ENCODE assay signal across 17 cellular contexts in genomic region chr5:39171647-39172046, GRCh38. TPM values are rescaled to one million over a fixed set of nuclear protein-coding genes. Genes with fewer than 3 reads are reported as not detected.
DNase-seq lines count a peak whose midpoint lies in the region; ATAC-seq lines count a peak whose summit lies in the region.
"Had no signal": no experiment of that assay in that cellular context is flagged by ENCODE, and none has a peak within 500 bp of the region (broad histone marks: within the 10 kb centered on the region; RNA-seq: fewer than 3 reads in every experiment).

No MANE protein-coding gene starts in this region.

- no peaks in the 10 kb centered on the region for H3K9me3 Mint-ChIP-seq in activated T-cell treated with anti-CD3 and anti-CD28 coated beads, Interleukin-2, amount 50 U/mL, for 72 hours
- peaks cover 8% of the 10 kb centered on the region for H3K9me3 Mint-ChIP-seq in activated T-cell treated with anti-CD3 and anti-CD28 coated beads, Interleukin-2, amount 50 U/mL, for 4 hours
- H3K9me3 Mint-ChIP-seq in T-cell, result peaks cover 0 to 9% (median 0%) of the 10 kb centered on the region in 3 donors
- H3K9me3 Mint-ChIP-seq in central memory CD8-positive, alpha-beta T cell, result no peaks in the 10 kb centered on the region
- peaks cover 6% of the 10 kb centered on the region for H3K9me3 Mint-ChIP-seq in stimulated activated effector memory CD8-positive, alpha-beta T cell treated with anti-CD3 and anti-CD28 coated beads, Interleukin-12 subunit alpha, Interleukin-12 subunit beta, amount 100 ng/mL, for 72 hours

- H3K27ac Mint-ChIP-seq in activated T-cell treated with anti-CD3 and anti-CD28 coated beads, Interleukin-2, amount 50 U/mL, for 72 hours, result peak overlapping the region; percentile 47
- H3K27ac Mint-ChIP-seq in T-cell, result peak overlapping the region; percentile 97 to 98
- H3K27ac Mint-ChIP-seq in central memory CD8-positive, alpha-beta T cell (ENCODE audit: low read depth), result peak overlapping the region; percentile 22
- H3K27ac Mint-ChIP-seq in stimulated activated effector memory CD8-positive, alpha-beta T cell treated with anti-CD3 and anti-CD28 coated beads, Interleukin-12 subunit alpha, Interleukin-12 subunit beta, amount 100 ng/mL, for 72 hours, result peak overlapping the region; percentile 2

- no peaks in the 10 kb centered on the region for H3K27me3 Mint-ChIP-seq in activated T-cell treated with anti-CD3 and anti-CD28 coated beads, Interleukin-2, amount 50 U/mL, for 72 hours (ENCODE audit: low read depth)
- H3K27me3 Mint-ChIP-seq in activated T-cell treated with anti-CD3 and anti-CD28 coated beads, Interleukin-2, amount 50 U/mL, for 4 hours (ENCODE audit: low read depth), result no peaks in the 10 kb centered on the region
- H3K27me3 Mint-ChIP-seq in T-cell, result no peaks in the 10 kb centered on the region
- H3K27me3 Mint-ChIP-seq in central memory CD8-positive, alpha-beta T cell, result no peaks in the 10 kb centered on the region

- intact Hi-C loops in cardiac septum (cut with DNase I), result no loop called here

- CTCF ChIA-PET in T-cell (lab: Charles Lee), result no interaction called here

- H3K4me1 Mint-ChIP-seq in activated T-cell treated with anti-CD3 and anti-CD28 coated beads, Interleukin-2, amount 50 U/mL, for 72 hours (ENCODE audit: low read depth), result peaks cover 83% of the 10 kb centered on the region
- H3K4me1 Mint-ChIP-seq in activated T-cell treated with anti-CD3 and anti-CD28 coated beads, Interleukin-2, amount 50 U/mL, for 4 hours (ENCODE audit: low read depth), result peaks cover 88% of the 10 kb centered on the region
- H3K4me1 Mint-ChIP-seq in T-cell, result peaks cover 93 to 97% (median 94%) of the 10 kb centered on the region in 3 donors
- H3K4me1 Mint-ChIP-seq in central memory CD8-positive, alpha-beta T cell, result peaks cover 87% of the 10 kb centered on the region
- peaks cover 77% of the 10 kb centered on the region for H3K4me1 Mint-ChIP-seq in stimulated activated effector memory CD8-positive, alpha-beta T cell treated with anti-CD3 and anti-CD28 coated beads, Interleukin-12 subunit alpha, Interleukin-12 subunit beta, amount 100 ng/mL, for 72 hours

- DNase-seq in activated T-cell treated with anti-CD3 and anti-CD28 coated beads, Interleukin-2, amount 50 U/mL, for 72 hours, result no peak
- DNase-seq in activated T-cell treated with anti-CD3 and anti-CD28 coated beads, Interleukin-2, amount 50 U/mL, for 4 hours, result no peak
- DNase-seq in T-cell, result no peak
- DNase-seq in central memory CD8-positive, alpha-beta T cell (ENCODE audit: low spot score in 2 of 2), result no peak
- DNase-seq in stimulated activated effector memory CD8-positive, alpha-beta T cell treated with anti-CD3 and anti-CD28 coated beads, Interleukin-12 subunit alpha, Interleukin-12 subunit beta, amount 100 ng/mL, for 72 hours (ENCODE audit: low spot score in 2 of 2), result no peak
- DNase-seq in cardiac septum (ENCODE audit: low spot score), result no peak
- no peak for DNase-seq in superior temporal gyrus (ENCODE audit: extremely low spot score)
- DNase-seq: ACHN; GM23248; KBM-7; NCI-H1048; NCI-H146; NCI-H2081 treated with DMSO at 0.1 percent for 48 hours; NCI-H524 treated with DMSO at 0.1 percent for 48 hours; NK-92 treated with Interleukin-12 subunit alpha and Interleukin-12 subunit beta, amount 100 ng/mL, for 24 hours; OCI-M1; RPMI8226 had no signal

- peaks cover 5 to 19% of the 10 kb centered on the region in 2 donors for H3K36me3 Mint-ChIP-seq in activated T-cell treated with anti-CD3 and anti-CD28 coated beads, Interleukin-2, amount 50 U/mL, for 72 hours (ENCODE audit: insufficient read depth in 2 of 2)
- peaks cover 41% of the 10 kb centered on the region for H3K36me3 Mint-ChIP-seq in activated T-cell treated with anti-CD3 and anti-CD28 coated beads, Interleukin-2, amount 50 U/mL, for 4 hours (ENCODE audit: insufficient read depth)
- H3K36me3 Mint-ChIP-seq in T-cell, result peaks cover 58% of the 10 kb centered on the region
- peaks cover 32% of the 10 kb centered on the region for H3K36me3 Mint-ChIP-seq in central memory CD8-positive, alpha-beta T cell (ENCODE audit: insufficient read depth)
- H3K36me3 Mint-ChIP-seq in stimulated activated effector memory CD8-positive, alpha-beta T cell treated with anti-CD3 and anti-CD28 coated beads, Interleukin-12 subunit alpha, Interleukin-12 subunit beta, amount 100 ng/mL, for 72 hours, result peaks cover 25% of the 10 kb centered on the region

- H3K4me3 Mint-ChIP-seq in activated T-cell treated with anti-CD3 and anti-CD28 coated beads, Interleukin-2, amount 50 U/mL, for 72 hours, result peak overlapping the region in 1 of 2 donors; percentile 45
- H3K4me3 Mint-ChIP-seq in activated T-cell treated with anti-CD3 and anti-CD28 coated beads, Interleukin-2, amount 50 U/mL, for 4 hours, result no peak overlapping the region
- H3K4me3 Mint-ChIP-seq in T-cell, result peak overlapping the region in 2 of 3 donors; percentile 29 to 37
- peak overlapping the region; percentile 6 for H3K4me3 Mint-ChIP-seq in central memory CD8-positive, alpha-beta T cell
- no peak overlapping the region for H3K4me3 Mint-ChIP-seq in stimulated activated effector memory CD8-positive, alpha-beta T cell treated with anti-CD3 and anti-CD28 coated beads, Interleukin-12 subunit alpha, Interleukin-12 subunit beta, amount 100 ng/mL, for 72 hours

- no peak for ATAC-seq in activated T-cell treated with anti-CD3 and anti-CD28 coated beads, Interleukin-2, amount 50 U/mL, for 72 hours (replicated peaks in 1 of 2)
- no peak for ATAC-seq in activated T-cell treated with anti-CD3 and anti-CD28 coated beads, Interleukin-2, amount 50 U/mL, for 4 hours
- ATAC-seq in T-cell (replicated peaks in 1 of 4), result no peak
- ATAC-seq in central memory CD8-positive, alpha-beta T cell (replicated peaks; ENCODE audit: extremely low read depth, poor library complexity, severe bottlenecking), result no peak
- no peak for ATAC-seq in stimulated activated effector memory CD8-positive, alpha-beta T cell treated with anti-CD3 and anti-CD28 coated beads, Interleukin-12 subunit alpha, Interleukin-12 subunit beta, amount 100 ng/mL, for 72 hours

- POLR2A ChIA-PET in T-cell (lab: Charles Lee), result interaction anchor here in 1 of 2 donors (0.9 kb wide), 1 partner anchor 14 kb away, joined by 3 read pairs; no protein-coding TSS in a partner anchor

RNA-seq across cellular contexts. Expression of gene FYB1, which starts 47.7 kb away (rescaled TPM):
- total RNA-seq in activated T-cell treated with anti-CD3 and anti-CD28 coated beads, Interleukin-2, amount 50 U/mL, for 72 hours, result 100 to 1,000 TPM; 127 to 131 TPM
- 10 to 100 TPM; 33.4 to 39.0 (median 37.9) TPM for total RNA-seq in activated T-cell treated with anti-CD3 and anti-CD28 coated beads, Interleukin-2, amount 50 U/mL, for 4 hours
- total RNA-seq in T-cell, result 100 to 1,000 TPM; 372 to 769 (median 428) TPM
- 4.5 TPM for total RNA-seq in cardiac septum
- total RNA-seq: GM23248 had no signal

Comparison
In these comparisons a context has a peak if more than half of its experiments do, and no peak if none do; other contexts are left out.
1. H3K27ac Mint-ChIP-seq: peak in every context shown above with its lines; median percentile 98 in T-cell; 47 in activated T-cell treated with anti-CD3 and anti-CD28 coated beads, Interleukin-2, amount 50 U/mL, for 72 hours; 22 in central memory CD8-positive, alpha-beta T cell; 2 in stimulated activated effector memory CD8-positive, alpha-beta T cell treated with anti-CD3 and anti-CD28 coated beads, Interleukin-12 subunit alpha, Interleukin-12 subunit beta, amount 100 ng/mL, for 72 hours.
2. H3K4me3 Mint-ChIP-seq: peak in T-cell (2 of 3) and central memory CD8-positive, alpha-beta T cell (single experiment); none in activated T-cell treated with anti-CD3 and anti-CD28 coated beads, Interleukin-2, amount 50 U/mL, for 4 hours (single experiment) and stimulated activated effector memory CD8-positive, alpha-beta T cell treated with anti-CD3 and anti-CD28 coated beads, Interleukin-12 subunit alpha, Interleukin-12 subunit beta, amount 100 ng/mL, for 72 hours (single experiment).